ENCODE assay signal across 12 cellular contexts in the genomic region with DNA sequence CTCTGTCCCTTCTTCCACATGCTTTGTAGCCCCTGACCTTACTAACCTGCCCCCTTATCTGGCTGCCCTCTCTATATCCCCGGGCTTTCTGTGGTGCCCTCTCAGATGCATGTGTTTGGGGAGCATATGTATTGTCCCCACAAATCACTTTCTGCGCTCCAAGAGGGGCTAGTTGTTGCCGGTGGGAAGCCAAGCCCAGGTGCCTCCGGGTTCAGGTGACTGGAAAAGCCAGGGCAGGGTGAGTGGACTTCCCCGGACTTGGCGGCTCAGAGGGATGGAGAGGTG. TPM values are rescaled to one million over a fixed set of nuclear protein-coding genes. Genes with fewer than 3 reads are reported as not detected.
"Had no signal": no experiment of that assay in that cellular context is flagged by ENCODE, and none has a peak within 500 bp of the region (broad histone marks: within the 10 kb centered on the region; RNA-seq: fewer than 3 reads in every experiment).

No MANE protein-coding gene starts in this region.

- H3K36me3 Mint-ChIP-seq: activated naive CD4-positive, alpha-beta T cell treated with anti-CD3 and anti-CD28 coated beads, Interleukin-2, amount 50 U/mL, for 24 hours had no signal

- H3K27ac Mint-ChIP-seq: activated T-helper 2 cell treated with anti-CD3 and anti-CD28 coated beads, Interferon-gamma antibody, Interleukin-2, Interleukin-4, amounts not matched to agents 10 μg/mL and 5 μg/mL and 100 μg/mL, durations not matched to agents 14 hours and 24 hours and 36 hours had no signal

- H3K9me3 Mint-ChIP-seq: activated CD8-positive, alpha-beta T cell treated with anti-CD3 and anti-CD28 coated beads for 36 hours; activated naive CD4-positive, alpha-beta T cell treated with anti-CD3 and anti-CD28 coated beads, Interleukin-2, amount 50 U/mL, for 24 hours; activated T-helper 2 cell treated with anti-CD3 and anti-CD28 coated beads, Interferon-gamma antibody, Interleukin-2, Interleukin-4, amounts not matched to agents 10 μg/mL and 5 μg/mL and 100 μg/mL, durations not matched to agents 14 hours and 24 hours and 36 hours had no signal

- H3K36me3 ChIP-seq: esophagus squamous epithelium, left ventricle myocardium inferior, stomach, tibial nerve had no signal

- H3K4me3 Mint-ChIP-seq: activated CD8-positive, alpha-beta T cell treated with anti-CD3 and anti-CD28 coated beads for 36 hours had no signal

- H3K27ac ChIP-seq: esophagus squamous epithelium, left ventricle myocardium inferior, stomach, tibial nerve had no signal

- DNase-seq: activated CD8-positive, alpha-beta T cell treated with anti-CD3 and anti-CD28 coated beads for 36 hours; amygdala; esophagus squamous epithelium; islet precursor cell; left ventricle myocardium inferior; mesendoderm; stimulated activated CD4-positive, alpha-beta T cell treated with anti-CD3 and anti-CD28 coated beads, Interleukin-15, amount 100 ng/mL, for 24 hours; stomach; T-helper 2 cell had no signal

- H3K9me3 ChIP-seq: esophagus squamous epithelium, left ventricle myocardium inferior, tibial nerve had no signal

RNA-seq across cellular contexts. Expression of a gene that starts 7.1 kb away (rescaled TPM):
- total RNA-seq: activated CD8-positive, alpha-beta T cell treated with anti-CD3 and anti-CD28 coated beads for 36 hours; activated T-helper 2 cell treated with anti-CD3 and anti-CD28 coated beads, Interferon-gamma antibody, Interleukin-2, Interleukin-4, amounts not matched to agents 10 μg/mL and 5 μg/mL and 100 μg/mL, durations not matched to agents 14 hours and 24 hours and 36 hours; esophagus squamous epithelium; left ventricle myocardium inferior; stomach had no signal
- polyA plus RNA-seq: stomach had no signal
